ENCODE assay signal across 2 cellular contexts in genomic region chr3:12973827-12974226, GRCh38.
TF ChIP-seq lines count a peak whose summit lies in the region.

No MANE protein-coding gene starts in this region.

TF ChIP-seq in K562, 482 proteins besides CTCF, POLR2A, EP300 and RAD21 (continued from another document):
- no peak for TF ChIP-seq PRDM10 (IDR thresholded peaks at IDR 0.05; ENCODE audit: partially characterized antibody)
- TF ChIP-seq KLF10 (CRISPR knock-in tag; IDR thresholded peaks at IDR 0.05) = no peak
- no peak for TF ChIP-seq ZNF668 (CRISPR knock-in tag; IDR thresholded peaks at IDR 0.05)

TF ChIP-seq in GM23338, 12 proteins besides CTCF, POLR2A, EP300 and RAD21 (continued from another document):
- TF ChIP-seq, protein P1, sequence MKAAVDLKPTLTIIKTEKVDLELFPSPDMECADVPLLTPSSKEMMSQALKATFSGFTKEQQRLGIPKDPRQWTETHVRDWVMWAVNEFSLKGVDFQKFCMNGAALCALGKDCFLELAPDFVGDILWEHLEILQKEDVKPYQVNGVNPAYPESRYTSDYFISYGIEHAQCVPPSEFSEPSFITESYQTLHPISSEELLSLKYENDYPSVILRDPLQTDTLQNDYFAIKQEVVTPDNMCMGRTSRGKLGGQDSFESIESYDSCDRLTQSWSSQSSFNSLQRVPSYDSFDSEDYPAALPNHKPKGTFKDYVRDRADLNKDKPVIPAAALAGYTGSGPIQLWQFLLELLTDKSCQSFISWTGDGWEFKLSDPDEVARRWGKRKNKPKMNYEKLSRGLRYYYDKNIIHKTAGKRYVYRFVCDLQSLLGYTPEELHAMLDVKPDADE (IDR thresholded peaks at IDR 0.05) = no peak
- TF ChIP-seq ZNF331 (CRISPR knock-in tag; IDR thresholded peaks at IDR 0.05; ENCODE audit: low read depth) (no peak), REST (IDR thresholded peaks at IDR 0.05; ENCODE audit: unreplicated experiment) (no peak), NANOG (IDR thresholded peaks at IDR 0.05; ENCODE audit: borderline replicate concordance) (no peak), EZH2phosphoT487 (IDR thresholded peaks at IDR 0.05; ENCODE audit: unreplicated experiment) (no peak)
- TF ChIP-seq, protein P2, sequence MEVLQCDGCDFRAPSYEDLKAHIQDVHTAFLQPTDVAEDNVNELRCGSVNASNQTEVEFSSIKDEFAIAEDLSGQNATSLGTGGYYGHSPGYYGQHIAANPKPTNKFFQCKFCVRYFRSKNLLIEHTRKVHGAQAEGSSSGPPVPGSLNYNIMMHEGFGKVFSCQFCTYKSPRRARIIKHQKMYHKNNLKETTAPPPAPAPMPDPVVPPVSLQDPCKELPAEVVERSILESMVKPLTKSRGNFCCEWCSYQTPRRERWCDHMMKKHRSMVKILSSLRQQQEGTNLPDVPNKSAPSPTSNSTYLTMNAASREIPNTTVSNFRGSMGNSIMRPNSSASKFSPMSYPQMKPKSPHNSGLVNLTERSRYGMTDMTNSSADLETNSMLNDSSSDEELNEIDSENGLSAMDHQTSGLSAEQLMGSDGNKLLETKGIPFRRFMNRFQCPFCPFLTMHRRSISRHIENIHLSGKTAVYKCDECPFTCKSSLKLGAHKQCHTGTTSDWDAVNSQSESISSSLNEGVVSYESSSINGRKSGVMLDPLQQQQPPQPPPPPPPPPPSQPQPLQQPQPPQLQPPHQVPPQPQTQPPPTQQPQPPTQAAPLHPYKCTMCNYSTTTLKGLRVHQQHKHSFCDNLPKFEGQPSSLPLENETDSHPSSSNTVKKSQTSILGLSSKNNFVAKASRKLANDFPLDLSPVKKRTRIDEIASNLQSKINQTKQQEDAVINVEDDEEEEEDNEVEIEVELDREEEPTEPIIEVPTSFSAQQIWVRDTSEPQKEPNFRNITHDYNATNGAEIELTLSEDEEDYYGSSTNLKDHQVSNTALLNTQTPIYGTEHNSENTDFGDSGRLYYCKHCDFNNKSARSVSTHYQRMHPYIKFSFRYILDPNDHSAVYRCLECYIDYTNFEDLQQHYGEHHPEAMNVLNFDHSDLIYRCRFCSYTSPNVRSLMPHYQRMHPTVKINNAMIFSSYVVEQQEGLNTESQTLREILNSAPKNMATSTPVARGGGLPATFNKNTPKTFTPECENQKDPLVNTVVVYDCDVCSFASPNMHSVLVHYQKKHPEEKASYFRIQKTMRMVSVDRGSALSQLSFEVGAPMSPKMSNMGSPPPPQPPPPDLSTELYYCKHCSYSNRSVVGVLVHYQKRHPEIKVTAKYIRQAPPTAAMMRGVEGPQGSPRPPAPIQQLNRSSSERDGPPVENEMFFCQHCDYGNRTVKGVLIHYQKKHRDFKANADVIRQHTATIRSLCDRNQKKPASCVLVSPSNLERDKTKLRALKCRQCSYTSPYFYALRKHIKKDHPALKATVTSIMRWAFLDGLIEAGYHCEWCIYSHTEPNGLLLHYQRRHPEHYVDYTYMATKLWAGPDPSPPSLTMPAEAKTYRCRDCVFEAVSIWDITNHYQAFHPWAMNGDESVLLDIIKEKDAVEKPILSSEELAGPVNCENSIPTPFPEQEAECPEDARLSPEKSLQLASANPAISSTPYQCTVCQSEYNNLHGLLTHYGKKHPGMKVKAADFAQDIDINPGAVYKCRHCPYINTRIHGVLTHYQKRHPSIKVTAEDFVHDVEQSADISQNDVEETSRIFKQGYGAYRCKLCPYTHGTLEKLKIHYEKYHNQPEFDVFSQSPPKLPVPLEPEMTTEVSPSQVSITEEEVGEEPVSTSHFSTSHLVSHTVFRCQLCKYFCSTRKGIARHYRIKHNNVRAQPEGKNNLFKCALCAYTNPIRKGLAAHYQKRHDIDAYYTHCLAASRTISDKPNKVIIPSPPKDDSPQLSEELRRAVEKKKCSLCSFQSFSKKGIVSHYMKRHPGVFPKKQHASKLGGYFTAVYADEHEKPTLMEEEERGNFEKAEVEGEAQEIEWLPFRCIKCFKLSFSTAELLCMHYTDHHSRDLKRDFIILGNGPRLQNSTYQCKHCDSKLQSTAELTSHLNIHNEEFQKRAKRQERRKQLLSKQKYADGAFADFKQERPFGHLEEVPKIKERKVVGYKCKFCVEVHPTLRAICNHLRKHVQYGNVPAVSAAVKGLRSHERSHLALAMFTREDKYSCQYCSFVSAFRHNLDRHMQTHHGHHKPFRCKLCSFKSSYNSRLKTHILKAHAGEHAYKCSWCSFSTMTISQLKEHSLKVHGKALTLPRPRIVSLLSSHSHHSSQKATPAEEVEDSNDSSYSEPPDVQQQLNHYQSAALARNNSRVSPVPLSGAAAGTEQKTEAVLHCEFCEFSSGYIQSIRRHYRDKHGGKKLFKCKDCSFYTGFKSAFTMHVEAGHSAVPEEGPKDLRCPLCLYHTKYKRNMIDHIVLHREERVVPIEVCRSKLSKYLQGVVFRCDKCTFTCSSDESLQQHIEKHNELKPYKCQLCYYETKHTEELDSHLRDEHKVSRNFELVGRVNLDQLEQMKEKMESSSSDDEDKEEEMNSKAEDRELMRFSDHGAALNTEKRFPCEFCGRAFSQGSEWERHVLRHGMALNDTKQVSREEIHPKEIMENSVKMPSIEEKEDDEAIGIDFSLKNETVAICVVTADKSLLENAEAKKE (CRISPR knock-in tag; IDR thresholded peaks at IDR 0.05) = no peak
